In genomic region chr14:98014851-98015615, GRCh38 we compare ENCODE assay signal across 23 cellular contexts.
"Had no signal": no experiment of that assay in that cellular context is flagged by ENCODE, and none has a peak within 500 bp of the region (broad histone marks: within the 10 kb centered on the region; RNA-seq: fewer than 3 reads in every experiment).

No MANE protein-coding gene starts in this region.

- H3K27me3 ChIP-seq: right atrium auricular region, upper lobe of right lung had no signal

- H3K36me3 Mint-ChIP-seq: immature natural killer cell, naive B cell had no signal

- H3K4me1 Mint-ChIP-seq: naive B cell had no signal

- H3K9me3 Mint-ChIP-seq: activated naive CD4-positive, alpha-beta T cell treated with anti-CD3 and anti-CD28 coated beads, Interleukin-2, amount 10 ng/mL, durations not matched to agents 7 days and 5 days; activated T-cell treated with anti-CD3 and anti-CD28 coated beads, Interleukin-2, amount 50 U/mL, for 72 hours; central memory CD8-positive, alpha-beta T cell; T-helper 2 cell treated with Interferon-gamma antibody and Interleukin-4, amounts not matched to agents 5 μg/mL and 100 μg/mL, for 36 hours had no signal

- H3K36me3 ChIP-seq: lower lobe of right lung, right atrium auricular region, thoracic aorta, upper lobe of right lung had no signal

- DNase-seq: activated CD4-positive, alpha-beta T cell treated with anti-CD3 and anti-CD28 coated beads for 1 hour; activated CD4-positive, alpha-beta T cell treated with anti-CD3 and anti-CD28 coated beads, Interleukin-2, amount 50 U/mL, for 4 hours; activated CD8-positive, alpha-beta memory T cell treated with anti-CD3 and anti-CD28 coated beads for 24 hours; activated CD8-positive, alpha-beta memory T cell treated with anti-CD3 and anti-CD28 coated beads, Interleukin-2, amount 50 U/mL, for 48 hours; activated effector memory CD4-positive, alpha-beta T cell treated with Interleukin-2 at 50 U/mL for 16 hours; activated naive CD4-positive, alpha-beta T cell treated with anti-CD3 and anti-CD28 coated beads, Interleukin-2, amount 10 ng/mL, durations not matched to agents 7 days and 5 days; activated T-cell treated with anti-CD3 and anti-CD28 coated beads, Interleukin-2, amount 50 U/mL, for 72 hours; erythroblast; foreskin melanocyte; immature natural killer cell; lower lobe of right lung; mesendoderm; naive B cell; psoas muscle; stimulated activated CD4-positive, alpha-beta T cell treated with anti-CD3 and anti-CD28 coated beads, Interleukin-4, amount 100 ng/mL, for 24 hours; stimulated activated naive CD4-positive, alpha-beta T cell treated with Interleukin-2 at 50 U/mL for 16 hours; upper lobe of right lung had no signal

- H3K4me3 ChIP-seq: lower lobe of right lung, psoas muscle, right atrium auricular region, thoracic aorta, upper lobe of right lung had no signal

- ATAC-seq: left lobe of liver, lower lobe of right lung, psoas muscle, SK-N-SH treated with all-trans-retinoic acid at 6 μM for 48 hours, upper lobe of right lung had no signal

- H3K27me3 Mint-ChIP-seq: activated naive CD4-positive, alpha-beta T cell treated with anti-CD3 and anti-CD28 coated beads, Interleukin-2, amount 10 ng/mL, durations not matched to agents 7 days and 5 days; central memory CD8-positive, alpha-beta T cell had no signal

- H3K27ac Mint-ChIP-seq: immature natural killer cell; naive B cell; T-helper 2 cell treated with Interferon-gamma antibody and Interleukin-4, amounts not matched to agents 5 μg/mL and 100 μg/mL, for 36 hours had no signal

- H3K9me3 ChIP-seq: lower lobe of right lung, psoas muscle, right atrium auricular region, thoracic aorta, upper lobe of right lung had no signal

- H3K4me3 Mint-ChIP-seq: activated naive CD4-positive, alpha-beta T cell treated with anti-CD3 and anti-CD28 coated beads, Interleukin-2, amount 10 ng/mL, durations not matched to agents 7 days and 5 days; central memory CD8-positive, alpha-beta T cell; immature natural killer cell; naive B cell; T-helper 2 cell treated with Interferon-gamma antibody and Interleukin-4, amounts not matched to agents 5 μg/mL and 100 μg/mL, for 36 hours had no signal

- H3K4me1 ChIP-seq: lower lobe of right lung, psoas muscle, right atrium auricular region, upper lobe of right lung had no signal

- H3K27ac ChIP-seq: lower lobe of right lung, psoas muscle, right atrium auricular region, thoracic aorta, upper lobe of right lung had no signal
